Comparison of ENCODE assay signal across 8 cellular contexts in the genomic region with DNA sequence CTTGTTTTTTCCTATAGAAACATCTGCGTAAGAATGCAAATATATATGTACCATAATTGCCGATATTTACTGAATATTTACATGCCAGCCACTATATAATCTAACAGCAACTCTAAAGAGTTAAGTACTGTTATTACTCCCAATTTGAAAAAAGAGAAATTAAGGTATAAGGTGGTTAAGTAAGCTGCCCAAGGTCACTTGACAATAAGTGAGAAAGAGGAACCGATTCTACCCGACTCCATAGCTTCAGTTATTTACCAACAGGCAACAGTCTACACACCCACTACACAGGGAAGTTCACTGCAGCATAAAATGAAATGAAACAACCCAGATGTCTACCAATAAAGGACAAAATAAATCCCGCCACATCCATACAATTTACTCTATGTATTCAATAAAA. TPM values are rescaled to one million over a fixed set of nuclear protein-coding genes. Genes with fewer than 3 reads are reported as not detected.
DNase-seq lines count a peak whose midpoint lies in the region; ATAC-seq and TF ChIP-seq lines count a peak whose summit lies in the region.

No MANE protein-coding gene starts in this region.

- 27 to 32% methylated on average over 5 of the region's 5 CpGs for WGBS in thyroid gland, 2 donors

- ATAC-seq in HG03139 (IDR thresholded peaks at IDR 0.05; ENCODE audit: unreplicated experiment) (peak; percentile 54), Panc1 (no peak), natural killer cell (no peak)

- H3K27me3 Mint-ChIP-seq in Calu3 (ENCODE audit: unreplicated experiment) (no peaks in the 10 kb centered on the region), natural killer cell (ENCODE audit: low read depth in 2 of 2) (no peaks in the 10 kb centered on the region)
- H3K27me3 Mint-ChIP-seq in dendritic cell treated with granulocyte-macrophage colony-stimulating factor and Interleukin-4, amounts not matched to agents 40 ng/mL and 50 ng/mL, for 4 days = no peaks in the 10 kb centered on the region

- H3K4me1 Mint-ChIP-seq in Calu3 (ENCODE audit: low read depth, unreplicated experiment) = peaks cover 7% of the 10 kb centered on the region
- H3K4me1 Mint-ChIP-seq in dendritic cell treated with granulocyte-macrophage colony-stimulating factor and Interleukin-4, amounts not matched to agents 40 ng/mL and 50 ng/mL, for 4 days (ENCODE audit: low read depth) = peaks cover 28% of the 10 kb centered on the region
- peaks cover 18 to 20% of the 10 kb centered on the region in 2 donors for H3K4me1 Mint-ChIP-seq in natural killer cell

- H3K27ac ChIP-seq in Panc1 (ENCODE audit: low read length) = peak overlapping the region; percentile 98
- peak overlapping the region in 1 of 3 donors; percentile 92 for H3K27ac ChIP-seq in thyroid gland

- no peak for DNase-seq in Calu3
- DNase-seq in GM19238 (ENCODE audit: insufficient read length, low spot score) = peak; percentile 25
- no peak for DNase-seq in Panc1 (ENCODE audit: low read depth, low spot score)
- no peak for DNase-seq in natural killer cell
- DNase-seq in stimulated activated CD8-positive, alpha-beta memory T cell treated with anti-CD3 and anti-CD28 coated beads, Interleukin-4, amount 100 ng/mL, for 48 hours = no peak
- no peak for DNase-seq in thyroid gland

- peak overlapping the region; percentile 77 to 83 for H3K4me3 ChIP-seq in Panc1 (ENCODE audit: low read depth in 2 of 2, low read length in 2 of 2)
- H3K4me3 ChIP-seq in thyroid gland (replicated peaks in 1 of 3) = peak overlapping the region in 1 of 3 donors; percentile 56

- H3K27ac Mint-ChIP-seq in Calu3 (ENCODE audit: unreplicated experiment) (peak overlapping the region; percentile 39), natural killer cell (peak overlapping the region; percentile 92 to 94)
- H3K27ac Mint-ChIP-seq in dendritic cell treated with granulocyte-macrophage colony-stimulating factor and Interleukin-4, amounts not matched to agents 40 ng/mL and 50 ng/mL, for 4 days = peak overlapping the region; percentile 97

- BruUV-seq in Calu3 (replicated peaks; lab: Mats Ljungman, UMichigan) = no TSS peak
- no TSS peak for BruUV-seq in Panc1 (replicated peaks; lab: Mats Ljungman, UMichigan)

- no peak for TF ChIP-seq POLR2A in thyroid gland (IDR thresholded peaks at IDR 0.05)

- TF ChIP-seq CTCF in Calu3 (IDR thresholded peaks at IDR 0.05; ENCODE audit: unreplicated experiment) (no peak), Panc1 (IDR thresholded peaks at IDR 0.05) (no peak), natural killer cell (IDR thresholded peaks at IDR 0.05) (no peak), thyroid gland (IDR thresholded peaks at IDR 0.05) (no peak)

- no peaks in the 10 kb centered on the region for H3K9me3 Mint-ChIP-seq in Calu3 (ENCODE audit: low read depth, unreplicated experiment)
- peaks cover 5% of the 10 kb centered on the region for H3K9me3 Mint-ChIP-seq in dendritic cell treated with granulocyte-macrophage colony-stimulating factor and Interleukin-4, amounts not matched to agents 40 ng/mL and 50 ng/mL, for 4 days
- no peaks in the 10 kb centered on the region for H3K9me3 Mint-ChIP-seq in natural killer cell

- POLR2A ChIA-PET in Panc1 (lab: Charles Lee) = no interaction called here

- no peaks in the 10 kb centered on the region for H3K9me3 ChIP-seq in Panc1 (ENCODE audit: control insufficient read depth, insufficient read depth, low read depth, low read length)
- H3K9me3 ChIP-seq in thyroid gland = no peaks in the 10 kb centered on the region

- peaks cover 27% of the 10 kb centered on the region for H3K36me3 Mint-ChIP-seq in Calu3 (ENCODE audit: insufficient read depth, unreplicated experiment)
- H3K36me3 Mint-ChIP-seq in dendritic cell treated with granulocyte-macrophage colony-stimulating factor and Interleukin-4, amounts not matched to agents 40 ng/mL and 50 ng/mL, for 4 days (ENCODE audit: low read depth) = peaks cover 12% of the 10 kb centered on the region
- H3K36me3 Mint-ChIP-seq in natural killer cell = no peaks in the 10 kb centered on the region

- CTCF ChIA-PET in Calu3 (lab: Charles Lee) = interaction anchor here (0.9 kb wide), 1 partner anchor 27 kb away, joined by 3 read pairs; no protein-coding TSS in a partner anchor
- CTCF ChIA-PET in Panc1 (lab: Charles Lee) = no interaction called here

- peaks cover 7% of the 10 kb centered on the region for H3K4me1 ChIP-seq in Panc1 (ENCODE audit: control insufficient read depth, insufficient read depth, low read length)
- peaks cover 0 to 5% of the 10 kb centered on the region in 2 donors for H3K4me1 ChIP-seq in thyroid gland

- intact Hi-C loops in Calu3 (cut with micrococcal nuclease; ENCODE audit: unreplicated experiment) (loop anchor here (5.0 kb wide), 2 partner anchors 120 to 340 kb away; partner anchors contain the start of gene FKBP3), Panc1 (cut with micrococcal nuclease; ENCODE audit: unreplicated experiment) (loop anchor here (5.0 kb wide), 1 partner anchor 120 kb away; the partner anchor contains the start of gene FKBP3), natural killer cell (cut with micrococcal nuclease) (loop anchor here (2.0 to 5.0 kb wide), 2 partner anchors 167 to 355 kb away; partner anchors contain the start of gene PRPF39), thyroid gland (cut with DNase I) (loop anchor here (10.0 kb wide), 1 partner anchor 117 kb away; the partner anchor contains the start of genes FANCM and FKBP3)
- intact Hi-C loops in dendritic cell treated with granulocyte-macrophage colony-stimulating factor and Interleukin-4, amounts not matched to agents 40 ng/mL and 50 ng/mL, for 4 days (cut with micrococcal nuclease) = no loop called here

- H3K4me3 Mint-ChIP-seq in Calu3 (ENCODE audit: low read depth, unreplicated experiment) (peak overlapping the region; percentile 94), natural killer cell (peak overlapping the region; percentile 93)
- peak overlapping the region; percentile 67 for H3K4me3 Mint-ChIP-seq in dendritic cell treated with granulocyte-macrophage colony-stimulating factor and Interleukin-4, amounts not matched to agents 40 ng/mL and 50 ng/mL, for 4 days

- in situ Hi-C loops in Panc1 (cut with HindIII; ENCODE audit: low pct_unique_long_range_greater_than_20kb, low sequenced_read_pairs) = no loop called here

- H3K27me3 ChIP-seq in Panc1 (ENCODE audit: control insufficient read depth, insufficient read depth, low read length) (no peaks in the 10 kb centered on the region), thyroid gland (no peaks in the 10 kb centered on the region)

- peaks cover 6% of the 10 kb centered on the region; the same call in 1 of the 2 replicates for H3K36me3 ChIP-seq in Panc1 (ENCODE audit: control insufficient read depth, insufficient read depth, low read length)
- H3K36me3 ChIP-seq in thyroid gland = no peaks in the 10 kb centered on the region

RNA-seq across cellular contexts. Expression of gene MIS18BP1, which starts 1.1 kb away (rescaled TPM):
- 37.7 and 47.4 TPM in 2 replicates for total RNA-seq in Calu3 (2022)
- total RNA-seq in Panc1 (2021; ENCODE audit: unreplicated experiment) = 21.1 TPM
- polyA plus RNA-seq in Panc1 (2012; ENCODE audit: insufficient read length) = 10.6 TPM
- 10 to 100 TPM; 60.3 to 70.2 (median 66.3) TPM for total RNA-seq in natural killer cell
- total RNA-seq in thyroid gland = 10 to 100 TPM; 26.5 to 44.9 (median 34.7) TPM

Comparison
In these comparisons a context has a peak if more than half of its experiments do, and no peak if none do; other contexts are left out.
1. H3K27ac Mint-ChIP-seq: peak in every context shown above with its lines; median percentile 97 in dendritic cell treated with granulocyte-macrophage colony-stimulating factor and Interleukin-4, amounts not matched to agents 40 ng/mL and 50 ng/mL, for 4 days; 93 in natural killer cell; 39 in Calu3.